ENCODE assay signal across 12 cellular contexts in genomic region chr1:117608213-117608612, GRCh38. TPM values are rescaled to one million over a fixed set of nuclear protein-coding genes. Genes with fewer than 3 reads are reported as not detected.
DNase-seq lines count a peak whose midpoint lies in the region; ATAC-seq and TF ChIP-seq lines count a peak whose summit lies in the region.
"Had no signal": no experiment of that assay in that cellular context is flagged by ENCODE, and none has a peak within 500 bp of the region (broad histone marks: within the 10 kb centered on the region; RNA-seq: fewer than 3 reads in every experiment).

No MANE protein-coding gene starts in this region.

- WGBS in upper lobe of left lung, 2 donors: 62 to 70% methylated on average over 6 of the region's 6 CpGs

- TF ChIP-seq POLR2A in upper lobe of left lung (IDR thresholded peaks at IDR 0.05): no peak

- no peak for TF ChIP-seq CTCF in left ventricle myocardium inferior (IDR thresholded peaks at IDR 0.05; ENCODE audit: borderline replicate concordance)
- no peak for TF ChIP-seq CTCF in activated CD8-positive, alpha-beta T cell treated with anti-CD3 and anti-CD28 coated beads for 36 hours (IDR thresholded peaks at IDR 0.05)
- TF ChIP-seq CTCF in upper lobe of left lung (IDR thresholded peaks at IDR 0.05): no peak
- TF ChIP-seq CTCF in mucosa of descending colon (IDR thresholded peaks at IDR 0.05): no peak

- CTCF ChIA-PET in activated CD8-positive, alpha-beta T cell treated with anti-CD3 and anti-CD28 coated beads for 36 hours (lab: Charles Lee): interaction anchor here (0.7 to 3.7 kb wide), 9 partner anchors 13 to 288 kb away, joined by 3 to 30 read pairs (median 6); no protein-coding TSS in a partner anchor

- POLR2A ChIA-PET in activated CD8-positive, alpha-beta T cell treated with anti-CD3 and anti-CD28 coated beads for 36 hours (lab: Charles Lee): interaction anchor here (0.9 to 2.8 kb wide), 8 partner anchors 10 to 66 kb away, joined by 3 to 23 read pairs (median 6); no protein-coding TSS in a partner anchor

- intact Hi-C loops in left ventricle myocardium inferior (cut with micrococcal nuclease): no loop called here
- intact Hi-C loops in Right ventricle myocardium inferior (cut with DNase I): loop anchor here (5.0 kb wide), 1 partner anchor 144 kb away; no protein-coding TSS in a partner anchor
- intact Hi-C loops in activated CD8-positive, alpha-beta T cell treated with anti-CD3 and anti-CD28 coated beads for 36 hours (cut with micrococcal nuclease): loop anchor here (10.0 kb wide), 1 partner anchor 73 kb away; no protein-coding TSS in a partner anchor
- intact Hi-C loops in mucosa of descending colon (cut with DNase I, micrococcal nuclease): loop anchor here (10.0 kb wide), 1 partner anchor 147 kb away; no protein-coding TSS in a partner anchor

- peaks cover 11% of the 10 kb centered on the region for H3K36me3 Mint-ChIP-seq in activated CD8-positive, alpha-beta T cell treated with anti-CD3 and anti-CD28 coated beads for 36 hours (ENCODE audit: low read depth)

- H3K4me1 ChIP-seq in left ventricle myocardium inferior (peaks cover 81% of the 10 kb centered on the region), mucosa of rectum (ENCODE audit: control insufficient read depth in 2 of 2, insufficient read depth in 2 of 2, low read length in 2 of 2) (peaks cover 32 to 42% of the 10 kb centered on the region in 2 donors), upper lobe of left lung (peaks cover 8 to 44% (median 21%) of the 10 kb centered on the region in 4 donors), mucosa of descending colon (ENCODE audit: low read depth) (peaks cover 55% of the 10 kb centered on the region)

- ATAC-seq in Right ventricle myocardium inferior (no peak), upper lobe of left lung (ENCODE audit: low FRiP score in 2 of 2) (no peak), mucosa of descending colon (no peak)
- no peak for ATAC-seq in activated CD8-positive, alpha-beta T cell treated with anti-CD3 and anti-CD28 coated beads for 36 hours

- H3K4me3 ChIP-seq in left ventricle myocardium inferior (peak overlapping the region; percentile 87), mucosa of rectum (ENCODE audit: low read length in 2 of 2) (peak overlapping the region; percentile 83 to 89), upper lobe of left lung (peak overlapping the region in 3 of 4 donors; percentile 67 to 83 (median 76)), mucosa of descending colon (no peak overlapping the region)

- peaks cover 18% of the 10 kb centered on the region for H3K27me3 Mint-ChIP-seq in activated CD8-positive, alpha-beta T cell treated with anti-CD3 and anti-CD28 coated beads for 36 hours

- TF ChIP-seq EP300 in upper lobe of left lung (IDR thresholded peaks at IDR 0.05): no peak

- peak overlapping the region; percentile 84 for H3K4me3 Mint-ChIP-seq in activated CD8-positive, alpha-beta T cell treated with anti-CD3 and anti-CD28 coated beads for 36 hours

- H3K9ac ChIP-seq in mucosa of rectum (ENCODE audit: low read depth in 1 of 2, low read length in 2 of 2): peak overlapping the region; percentile 95 to 97

- DNase-seq in left ventricle myocardium inferior (no peak), Right ventricle myocardium inferior (ENCODE audit: missing footprints) (no peak), upper lobe of left lung (no peak), NOMO-1 treated with dmso at 0.1 percent for 144 hours (lab: John Stamatoyannopoulos, UW; ENCODE audit: unreplicated experiment) (no peak), dedifferentiated amniotic fluid mesenchymal stem cell (ENCODE audit: extremely low spot score) (no peak), mucosa of descending colon (no peak)
- DNase-seq in activated CD8-positive, alpha-beta T cell treated with anti-CD3 and anti-CD28 coated beads for 36 hours: no peak
- DNase-seq: esophagus squamous epithelium, GDM1, NCI-H2029 treated with DMSO at 0.1 percent for 48 hours, trophoblast cell had no signal

- H3K4me1 Mint-ChIP-seq in activated CD8-positive, alpha-beta T cell treated with anti-CD3 and anti-CD28 coated beads for 36 hours (ENCODE audit: low read depth): peaks cover 44% of the 10 kb centered on the region

- H3K36me3 ChIP-seq in left ventricle myocardium inferior: no peaks in the 10 kb centered on the region
- H3K36me3 ChIP-seq in mucosa of rectum (ENCODE audit: control insufficient read depth in 2 of 2, insufficient read depth in 2 of 2, low read length in 2 of 2): no peaks in the 10 kb centered on the region
- no peaks in the 10 kb centered on the region for H3K36me3 ChIP-seq in upper lobe of left lung
- H3K36me3 ChIP-seq in mucosa of descending colon (ENCODE audit: low read depth): no peaks in the 10 kb centered on the region
- H3K36me3 ChIP-seq: esophagus squamous epithelium had no signal

- no peaks in the 10 kb centered on the region for H3K9me3 Mint-ChIP-seq in activated CD8-positive, alpha-beta T cell treated with anti-CD3 and anti-CD28 coated beads for 36 hours

- H3K27me3 ChIP-seq in left ventricle myocardium inferior (ENCODE audit: low read depth) (no peaks in the 10 kb centered on the region), mucosa of rectum (ENCODE audit: control insufficient read depth in 2 of 2, insufficient read depth in 2 of 2, low read length in 2 of 2) (no peaks in the 10 kb centered on the region), upper lobe of left lung (no peaks in the 10 kb centered on the region)

- peak overlapping the region; percentile 79 for H3K27ac ChIP-seq in left ventricle myocardium inferior (replicated peaks)
- H3K27ac ChIP-seq in mucosa of rectum (ENCODE audit: low read depth in 2 of 2, low read length in 2 of 2): peak overlapping the region; percentile 44 to 88
- H3K27ac ChIP-seq in upper lobe of left lung: no peak overlapping the region

- H3K9me3 ChIP-seq in left ventricle myocardium inferior (replicated peaks): no peaks in the 10 kb centered on the region
- no peaks in the 10 kb centered on the region for H3K9me3 ChIP-seq in mucosa of rectum (ENCODE audit: control insufficient read depth in 2 of 2, low read length in 2 of 2)
- H3K9me3 ChIP-seq in upper lobe of left lung: no peaks in the 10 kb centered on the region
- no peaks in the 10 kb centered on the region for H3K9me3 ChIP-seq in mucosa of descending colon
- H3K9me3 ChIP-seq: esophagus squamous epithelium had no signal

- no peak overlapping the region for H3K27ac Mint-ChIP-seq in activated CD8-positive, alpha-beta T cell treated with anti-CD3 and anti-CD28 coated beads for 36 hours

RNA-seq across cellular contexts. Expression of gene TENT5C, which starts 2.4 kb away (rescaled TPM):
- total RNA-seq in left ventricle myocardium inferior: 14.9 TPM
- 18.7 TPM for total RNA-seq in Right ventricle myocardium inferior
- 10 to 100 TPM; 13.1 to 13.6 TPM for total RNA-seq in activated CD8-positive, alpha-beta T cell treated with anti-CD3 and anti-CD28 coated beads for 36 hours
- 10 to 100 TPM in 5 of 6 donors, 1 to 10 TPM in 1; 8.1 to 37.8 (median 18.4) TPM for total RNA-seq in upper lobe of left lung
- total RNA-seq in mucosa of descending colon: 10 to 100 TPM; 16.5 to 37.4 (median 32.1) TPM

Comparison
In these comparisons a context has a peak if more than half of its experiments do, and no peak if none do; other contexts are left out.
1. H3K27ac ChIP-seq: peak in left ventricle myocardium inferior (single experiment) and mucosa of rectum (2 of 2); none in upper lobe of left lung (0 of 4).